In genomic region chr17:78040561-78041400, GRCh38 we compare ENCODE assay signal across 8 cellular contexts.
A peak's percentile ranks its signal among the peaks of the same experiment; 100 is the strongest.
DNase-seq lines count a peak whose midpoint lies in the region; ATAC-seq and TF ChIP-seq lines count a peak whose summit lies in the region.

No MANE protein-coding gene starts in this region.

- H3K23ac ChIP-seq in mesenchymal stem cell (ENCODE audit: low read length in 2 of 2), result no peak overlapping the region

- H2BK12ac ChIP-seq in mesenchymal stem cell (ENCODE audit: low read length in 2 of 2), result peak overlapping the region in 1 of 2 experiments; percentile 38

- peak overlapping the region in 1 of 2 experiments; percentile 60 for H3K4ac ChIP-seq in mesenchymal stem cell (ENCODE audit: low read depth in 1 of 2, low read length in 2 of 2)

- H3K27me3 ChIP-seq in duodenal mucosa (ENCODE audit: control insufficient read depth in 1 of 2, insufficient read depth in 2 of 2, low read length in 2 of 2) (no peaks in the 10 kb centered on the region), mesenchymal stem cell (ENCODE audit: control insufficient read depth in 1 of 2, insufficient read depth in 1 of 2, low read length in 2 of 2) (no peaks in the 10 kb centered on the region), thymus (ENCODE audit: control insufficient read depth, insufficient read depth) (no peaks in the 10 kb centered on the region)

- H2AFZ ChIP-seq in mesenchymal stem cell (ENCODE audit: low read depth, low read length), result no peak overlapping the region

- peak overlapping the region; percentile 52 for H2BK120ac ChIP-seq in mesenchymal stem cell (ENCODE audit: low read depth, low read length)

- no peak overlapping the region for H3K14ac ChIP-seq in mesenchymal stem cell (ENCODE audit: low read length in 2 of 2)

- H3K4me1 ChIP-seq in duodenal mucosa (ENCODE audit: control insufficient read depth in 1 of 2, insufficient read depth in 2 of 2, low read length in 2 of 2) (no peaks in the 10 kb centered on the region), mesenchymal stem cell (ENCODE audit: control insufficient read depth, insufficient read depth, low read depth, low read length) (peaks cover 2% of the 10 kb centered on the region), thymus (ENCODE audit: control insufficient read depth, insufficient read depth, low read length) (no peaks in the 10 kb centered on the region)

- peak overlapping the region; percentile 67 for H4K91ac ChIP-seq in mesenchymal stem cell (ENCODE audit: low read length)

- H2AK5ac ChIP-seq in mesenchymal stem cell (ENCODE audit: low read length, severe bottlenecking), result no peak overlapping the region

- CTCF ChIA-PET in GM10248 (lab: Yijun Ruan, JAX), result interaction anchor here (0.9 to 5.0 kb wide), 4 partner anchors 9 to 21 kb away, joined by 3 to 23 read pairs (median 8); no protein-coding TSS in a partner anchor

- H3K18ac ChIP-seq in mesenchymal stem cell (ENCODE audit: low read depth in 1 of 2, low read length in 2 of 2), result peak overlapping the region; percentile 44 to 61

- no peak for TF ChIP-seq CTCF in GM10248 (IDR thresholded peaks at IDR 0.05; ENCODE audit: control extremely low read depth, extremely low read depth, low read depth, missing control alignments)

- POLR2A ChIA-PET in GM10248 (lab: Yijun Ruan, JAX), result no interaction called here

- H4K8ac ChIP-seq in mesenchymal stem cell (ENCODE audit: low read length), result peak overlapping the region; percentile 47

- H3K4me3 ChIP-seq in duodenal mucosa (ENCODE audit: low read depth in 1 of 2, low read length in 2 of 2) (peak overlapping the region; percentile 64 to 77), mesenchymal stem cell (ENCODE audit: insufficient read depth in 1 of 2, low read depth in 1 of 2, low read length in 2 of 2) (peak overlapping the region in 1 of 2 experiments; percentile 90), thymus (ENCODE audit: low read length) (peak overlapping the region; percentile 31)

- H3K9me3 ChIP-seq in duodenal mucosa (ENCODE audit: control insufficient read depth in 1 of 2, low read length in 2 of 2), result no peaks in the 10 kb centered on the region
- no peaks in the 10 kb centered on the region for H3K9me3 ChIP-seq in mesenchymal stem cell (ENCODE audit: control insufficient read depth, low read length)
- no peaks in the 10 kb centered on the region for H3K9me3 ChIP-seq in thymus (ENCODE audit: control insufficient read depth)

- no peak overlapping the region for H3K4me2 ChIP-seq in mesenchymal stem cell (ENCODE audit: low read length, poor library complexity, severe bottlenecking)

- 93% methylated on average over 44 of the region's 44 CpGs for WGBS in mesenchymal stem cell
- WGBS in thymus, result 58% methylated on average over 44 of the region's 44 CpGs

- H3K36me3 ChIP-seq in duodenal mucosa (ENCODE audit: control insufficient read depth in 1 of 2, insufficient read depth in 2 of 2, low read length in 2 of 2), result peaks cover 5% of the 10 kb centered on the region in 2 donors
- H3K36me3 ChIP-seq in mesenchymal stem cell (ENCODE audit: control insufficient read depth in 1 of 2, insufficient read depth in 2 of 2, low read depth in 1 of 2, low read length in 2 of 2), result peaks cover 3 to 4% of the 10 kb centered on the region in 2 experiments
- H3K36me3 ChIP-seq in thymus (ENCODE audit: control insufficient read depth, insufficient read depth), result peaks cover 31% of the 10 kb centered on the region

- no peak overlapping the region for H2BK5ac ChIP-seq in mesenchymal stem cell (ENCODE audit: low read depth, low read length, poor library complexity, severe bottlenecking)

- H3K9ac ChIP-seq in duodenal mucosa (ENCODE audit: low read depth in 1 of 2, low read length in 2 of 2), result peak overlapping the region; percentile 58 to 61
- peak overlapping the region; percentile 91 for H3K9ac ChIP-seq in mesenchymal stem cell (ENCODE audit: low read length)

- DNase-seq in GM10248 (ENCODE audit: extremely low spot score), result peak; percentile 45
- DNase-seq in NCI-H2171 treated with DMSO at 0.1 percent for 48 hours (lab: John Stamatoyannopoulos, UW), result peak; percentile 79
- peak; percentile 32 for DNase-seq in activated CD4-positive, CD25-positive, alpha-beta regulatory T cell treated with anti-CD3 and anti-CD28 coated beads, Interleukin-2, amount 50 U/mL, for 72 hours
- no peak for DNase-seq in mesenchymal stem cell
- no peak for DNase-seq in SIG-M5 treated with dmso at 0.1 percent for 504 hours (lab: John Stamatoyannopoulos, UW; ENCODE audit: unreplicated experiment)

- no peak for ATAC-seq in HG02678 (IDR thresholded peaks at IDR 0.05; ENCODE audit: unreplicated experiment)

- peaks cover 4% of the 10 kb centered on the region for H3K79me1 ChIP-seq in mesenchymal stem cell (replicated peaks; ENCODE audit: low read length, poor library complexity, severe bottlenecking)

- H3K27ac ChIP-seq in duodenal mucosa (ENCODE audit: low read depth, low read length), result peak overlapping the region; percentile 69
- H3K27ac ChIP-seq in mesenchymal stem cell (ENCODE audit: low read length, poor library complexity, severe bottlenecking), result no peak overlapping the region
- peak overlapping the region; percentile 75 for H3K27ac ChIP-seq in thymus (ENCODE audit: low read depth)

- no peak overlapping the region for H2BK15ac ChIP-seq in mesenchymal stem cell (ENCODE audit: low read depth, poor library complexity, severe bottlenecking)

Comparison
In these comparisons a context has a peak if more than half of its experiments do, and no peak if none do; other contexts are left out.
1. DNase-seq: peak in GM10248 (single experiment), NCI-H2171 treated with DMSO at 0.1 percent for 48 hours (single experiment) and activated CD4-positive, CD25-positive, alpha-beta regulatory T cell treated with anti-CD3 and anti-CD28 coated beads, Interleukin-2, amount 50 U/mL, for 72 hours (single experiment); none in mesenchymal stem cell (single experiment) and SIG-M5 treated with dmso at 0.1 percent for 504 hours (single experiment).